17 cellular contexts compared by ENCODE assay signal in the genomic region with DNA sequence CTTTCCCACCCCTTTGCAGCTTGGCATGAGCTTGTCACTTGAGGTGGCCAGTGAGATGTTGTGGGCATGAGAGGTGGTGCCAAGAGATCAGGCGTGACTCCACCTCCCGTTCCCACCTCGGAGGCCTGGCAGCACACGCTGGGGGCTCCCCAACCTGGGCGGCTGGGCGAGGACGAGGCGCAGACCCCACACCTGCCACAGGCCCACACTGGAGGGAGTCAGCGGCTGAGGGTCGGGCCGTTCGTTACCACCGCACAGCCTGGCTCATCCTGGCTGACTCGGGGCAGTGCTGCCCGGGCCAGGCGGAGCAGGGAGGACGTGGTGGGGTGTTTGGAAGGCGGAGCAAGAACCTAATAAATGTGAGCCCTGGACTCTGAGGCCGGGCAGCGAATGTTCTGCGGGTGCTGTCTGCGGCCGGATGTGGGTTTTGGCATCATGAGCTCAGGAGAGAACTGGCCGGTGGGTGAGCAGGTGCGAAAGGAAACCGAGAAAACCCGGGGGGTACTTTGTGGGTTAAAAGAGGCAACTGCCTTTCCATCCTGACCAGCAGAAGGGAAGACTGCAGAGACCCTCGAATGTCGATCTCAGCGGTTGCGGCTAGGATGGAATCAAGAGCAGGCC. TPM values are rescaled to one million over a fixed set of nuclear protein-coding genes. Genes with fewer than 3 reads are reported as not detected.
A peak's percentile ranks its signal among the peaks of the same experiment; 100 is the strongest.
DNase-seq lines count a peak whose midpoint lies in the region; ATAC-seq and TF ChIP-seq lines count a peak whose summit lies in the region.
"Had no signal": no experiment of that assay in that cellular context is flagged by ENCODE, and none has a peak within 500 bp of the region (broad histone marks: within the 10 kb centered on the region; RNA-seq: fewer than 3 reads in every experiment).

No MANE protein-coding gene starts in this region.

- peak; percentile 10 for ATAC-seq in stimulated activated naive CD8-positive, alpha-beta T cell treated with anti-CD3 and anti-CD28 coated beads, Interleukin-15, amount 100 ng/mL, for 72 hours
- ATAC-seq in HG03521 (IDR thresholded peaks at IDR 0.05; ENCODE audit: unreplicated experiment) (no peak), HG03469 (IDR thresholded peaks at IDR 0.05; ENCODE audit: unreplicated experiment) (no peak)
- ATAC-seq: gastrocnemius medialis, Panc1 had no signal

- no peaks in the 10 kb centered on the region for H3K36me3 ChIP-seq in SU-DHL-6 (ENCODE audit: low read length)
- H3K36me3 ChIP-seq: gastrocnemius medialis, suprapubic skin had no signal

- intact Hi-C loops in activated naive CD4-positive, alpha-beta T cell treated with anti-CD3 and anti-CD28 coated beads for 36 hours (cut with micrococcal nuclease), result no loop called here

- peaks cover 60% of the 10 kb centered on the region for H3K4me1 Mint-ChIP-seq in activated naive CD4-positive, alpha-beta T cell treated with anti-CD3 and anti-CD28 coated beads for 36 hours (ENCODE audit: low read depth)
- peaks cover 87 to 94% of the 10 kb centered on the region in 2 donors for H3K4me1 Mint-ChIP-seq in immature natural killer cell
- peaks cover 84% of the 10 kb centered on the region for H3K4me1 Mint-ChIP-seq in stimulated activated naive CD8-positive, alpha-beta T cell treated with anti-CD3 and anti-CD28 coated beads, Interleukin-15, amount 100 ng/mL, for 72 hours

- H3K79me2 ChIP-seq in SU-DHL-6 (ENCODE audit: insufficient read depth, low read length), result no peaks in the 10 kb centered on the region
- H3K79me2 ChIP-seq: parathyroid adenoma had no signal

- no peak for TF ChIP-seq CTCF in SU-DHL-6 (IDR thresholded peaks at IDR 0.05; ENCODE audit: insufficient read depth, low read length, poor library complexity, severe bottlenecking)

- peak overlapping the region; percentile 30 for H3K4me2 ChIP-seq in SU-DHL-6 (ENCODE audit: low read depth, low read length, poor library complexity, severe bottlenecking)

- peak overlapping the region; percentile 7 for H3K9ac ChIP-seq in SU-DHL-6 (ENCODE audit: low read length)
- H3K9ac ChIP-seq: parathyroid adenoma had no signal

- H3K36me3 Mint-ChIP-seq in activated naive CD4-positive, alpha-beta T cell treated with anti-CD3 and anti-CD28 coated beads for 36 hours (ENCODE audit: low read depth), result no peaks in the 10 kb centered on the region
- H3K36me3 Mint-ChIP-seq in immature natural killer cell, result peaks cover 0 to 7% (median 0%) of the 10 kb centered on the region in 3 donors

- no peak overlapping the region for H3K27ac Mint-ChIP-seq in activated naive CD4-positive, alpha-beta T cell treated with anti-CD3 and anti-CD28 coated beads for 36 hours
- peak overlapping the region; percentile 84 to 95 (median 90) for H3K27ac Mint-ChIP-seq in immature natural killer cell
- H3K27ac Mint-ChIP-seq in stimulated activated naive CD8-positive, alpha-beta T cell treated with anti-CD3 and anti-CD28 coated beads, Interleukin-15, amount 100 ng/mL, for 72 hours, result peak overlapping the region in 1 of 2 donors; percentile 27

- peak; percentile 56 for DNase-seq in activated naive CD4-positive, alpha-beta T cell treated with anti-CD3 and anti-CD28 coated beads for 36 hours
- DNase-seq in activated naive CD4-positive, alpha-beta T cell (lab: John Stamatoyannopoulos, UW), result no peak
- DNase-seq in immature natural killer cell (peak; percentile 78 to 82 (median 79)), OCI-M1 (lab: John Stamatoyannopoulos, UW) (no peak)
- peak in 1 of 2 donors; percentile 69 for DNase-seq in stimulated activated naive CD8-positive, alpha-beta T cell treated with anti-CD3 and anti-CD28 coated beads, Interleukin-15, amount 100 ng/mL, for 72 hours
- DNase-seq: EL; gastrocnemius medialis; NCI-H2171 treated with DMSO at 0.1 percent for 48 hours; stimulated activated CD4-positive, alpha-beta T cell treated with anti-CD3 and anti-CD28 coated beads, Interleukin-2, amount 100 ng/mL, for 48 hours had no signal

- H3K4me3 ChIP-seq in SU-DHL-6 (ENCODE audit: insufficient read depth, low read length, poor library complexity, severe bottlenecking), result no peak overlapping the region
- H3K4me3 ChIP-seq: gastrocnemius medialis, suprapubic skin had no signal

- peak overlapping the region; percentile 61 for H3K27ac ChIP-seq in SU-DHL-6 (ENCODE audit: low read depth, low read length)
- H3K27ac ChIP-seq: gastrocnemius medialis, parathyroid adenoma, suprapubic skin had no signal

- no peaks in the 10 kb centered on the region for H3K9me3 Mint-ChIP-seq in activated naive CD4-positive, alpha-beta T cell treated with anti-CD3 and anti-CD28 coated beads for 36 hours
- peaks cover 0 to 2% (median 0%) of the 10 kb centered on the region in 6 donors for H3K9me3 Mint-ChIP-seq in immature natural killer cell
- H3K9me3 Mint-ChIP-seq in stimulated activated naive CD8-positive, alpha-beta T cell treated with anti-CD3 and anti-CD28 coated beads, Interleukin-15, amount 100 ng/mL, for 72 hours, result no peaks in the 10 kb centered on the region
- H3K9me3 Mint-ChIP-seq: activated naive CD4-positive, alpha-beta T cell treated with anti-CD3 and anti-CD28 coated beads, Interleukin-2, amount 50 U/mL, for 72 hours had no signal

- H3K9me3 ChIP-seq in SU-DHL-6 (ENCODE audit: insufficient read depth, low read length), result no peaks in the 10 kb centered on the region
- H3K9me3 ChIP-seq: gastrocnemius medialis, suprapubic skin had no signal

- H3K4me3 Mint-ChIP-seq in activated naive CD4-positive, alpha-beta T cell treated with anti-CD3 and anti-CD28 coated beads for 36 hours, result no peak overlapping the region
- peak overlapping the region; percentile 84 to 88 (median 87) for H3K4me3 Mint-ChIP-seq in immature natural killer cell
- peak overlapping the region; percentile 78 to 80 for H3K4me3 Mint-ChIP-seq in stimulated activated naive CD8-positive, alpha-beta T cell treated with anti-CD3 and anti-CD28 coated beads, Interleukin-15, amount 100 ng/mL, for 72 hours

- H3F3A ChIP-seq in SU-DHL-6 (ENCODE audit: insufficient read depth), result peaks cover 25% of the 10 kb centered on the region

- no peaks in the 10 kb centered on the region for H3K27me3 ChIP-seq in SU-DHL-6 (ENCODE audit: low read length)
- H3K27me3 ChIP-seq: suprapubic skin had no signal

- H2AFZ ChIP-seq in SU-DHL-6 (ENCODE audit: low read depth, low read length, severe bottlenecking), result no peak overlapping the region
- H2AFZ ChIP-seq: parathyroid adenoma had no signal

- CTCF ChIA-PET in activated naive CD4-positive, alpha-beta T cell treated with anti-CD3 and anti-CD28 coated beads for 36 hours (lab: Charles Lee), result interaction anchor here (0.6 to 2.4 kb wide), 3 partner anchors 12 to 25 kb away, joined by 4 to 13 read pairs (median 4); no protein-coding TSS in a partner anchor

- H4K20me1 ChIP-seq in SU-DHL-6 (ENCODE audit: low read depth, low read length), result no peaks in the 10 kb centered on the region

- H3K9me2 ChIP-seq in SU-DHL-6 (replicated peaks; ENCODE audit: insufficient read depth, low read length), result no peaks in the 10 kb centered on the region

- H3K27me3 Mint-ChIP-seq in activated naive CD4-positive, alpha-beta T cell treated with anti-CD3 and anti-CD28 coated beads for 36 hours (ENCODE audit: low read depth), result no peaks in the 10 kb centered on the region
- peaks cover 11 to 20% (median 15%) of the 10 kb centered on the region in 3 donors for H3K27me3 Mint-ChIP-seq in immature natural killer cell (ENCODE audit: low read depth in 3 of 3)
- H3K27me3 Mint-ChIP-seq in stimulated activated naive CD8-positive, alpha-beta T cell treated with anti-CD3 and anti-CD28 coated beads, Interleukin-15, amount 100 ng/mL, for 72 hours, result no peaks in the 10 kb centered on the region

RNA-seq across cellular contexts. Expression of a gene that starts 10.1 kb away (rescaled TPM):
- 10 to 100 TPM; 54.5 to 56.6 TPM for total RNA-seq in activated naive CD4-positive, alpha-beta T cell treated with anti-CD3 and anti-CD28 coated beads for 36 hours
- 100 to 1,000 TPM; 138 to 675 (median 423) TPM for polyA plus RNA-seq in immature natural killer cell

RNA-seq across cellular contexts. Expression of a gene that starts 17.0 kb away (rescaled TPM):
- total RNA-seq in activated naive CD4-positive, alpha-beta T cell treated with anti-CD3 and anti-CD28 coated beads for 36 hours, result 100 to 1,000 TPM; 359 to 378 TPM
- 1,000 to 10,000 TPM; 2,792 to 4,533 (median 3,562) TPM for polyA plus RNA-seq in immature natural killer cell

RNA-seq across cellular contexts. Expression of a gene that starts 23.2 kb away (rescaled TPM):
- total RNA-seq in activated naive CD4-positive, alpha-beta T cell treated with anti-CD3 and anti-CD28 coated beads for 36 hours, result 100 to 1,000 TPM; 760 to 802 TPM
- polyA plus RNA-seq in immature natural killer cell, result 1,000 to 10,000 TPM; 4,348 to 7,867 (median 6,958) TPM

RNA-seq across cellular contexts. Expression of a gene that starts 31.5 kb away (rescaled TPM):
- total RNA-seq in activated naive CD4-positive, alpha-beta T cell treated with anti-CD3 and anti-CD28 coated beads for 36 hours, result not detected
- not detected for polyA plus RNA-seq in immature natural killer cell
- total RNA-seq: activated naive CD4-positive, alpha-beta T cell treated with anti-CD3 and anti-CD28 coated beads, Interleukin-2, amount 50 U/mL, for 72 hours; dermis microvascular lymphatic vessel endothelial cell; gastrocnemius medialis; suprapubic skin had no signal

RNA-seq across cellular contexts. Expression of a gene that starts 38.5 kb away (rescaled TPM):
- total RNA-seq in activated naive CD4-positive, alpha-beta T cell treated with anti-CD3 and anti-CD28 coated beads for 36 hours, result 1 to 10 TPM; 4.1 to 5.2 TPM
- polyA plus RNA-seq in immature natural killer cell, result under 1 TPM in 1 of 3 donors, not detected in 2; 0.53 TPM
- total RNA-seq: gastrocnemius medialis had no signal

Comparison
In these comparisons a context has a peak if more than half of its experiments do, and no peak if none do; other contexts are left out.
1. DNase-seq: peak in activated naive CD4-positive, alpha-beta T cell treated with anti-CD3 and anti-CD28 coated beads for 36 hours (single experiment) and immature natural killer cell (3 of 3); none in activated naive CD4-positive, alpha-beta T cell (0 of 4) and OCI-M1 (single experiment).